ENCODE assay signal across 33 cellular contexts in the genomic region with DNA sequence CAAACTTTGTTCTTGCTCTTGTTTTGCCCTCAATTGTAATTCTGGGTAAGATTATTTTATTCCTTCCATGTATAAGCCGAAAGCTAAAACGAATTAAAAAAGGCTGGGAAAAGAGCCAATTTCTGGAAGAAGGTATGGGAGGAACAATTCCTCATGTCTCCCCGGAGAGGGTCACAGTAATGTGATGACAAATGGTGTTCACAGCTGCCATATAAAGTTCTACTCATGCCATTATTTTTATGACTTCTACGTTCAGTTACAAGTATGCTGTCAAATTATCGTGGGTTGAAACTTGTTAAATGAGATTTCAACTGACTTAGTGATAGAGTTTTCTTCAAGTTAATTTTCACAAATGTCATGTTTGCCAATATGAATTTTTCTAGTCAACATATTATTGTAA. TPM values are rescaled to one million over a fixed set of nuclear protein-coding genes. Genes with fewer than 3 reads are reported as not detected.
"Had no signal": no experiment of that assay in that cellular context is flagged by ENCODE, and none has a peak within 500 bp of the region (broad histone marks: within the 10 kb centered on the region; RNA-seq: fewer than 3 reads in every experiment).

No MANE protein-coding gene starts in this region.

- FAIRE-seq: bronchial epithelial cell, frontal cortex had no signal

- H3K36me3 ChIP-seq: esophagus squamous epithelium, left ventricle myocardium inferior, ovary had no signal

- DNase-seq: activated CD4-positive, alpha-beta T cell treated with anti-CD3 and anti-CD28 coated beads for 36 hours; activated CD4-positive, CD25-positive, alpha-beta regulatory T cell; activated CD8-positive, alpha-beta memory T cell treated with anti-CD3 and anti-CD28 coated beads, Interleukin-2, amount 10 ng/mL, durations not matched to agents 7 days and 5 days; activated CD8-positive, alpha-beta T cell treated with anti-CD3 and anti-CD28 coated beads, Interleukin-2, amount 10 ng/mL, durations not matched to agents 7 days and 5 days; activated naive CD4-positive, alpha-beta T cell; activated T-cell treated with anti-CD3 and anti-CD28 coated beads for 4 hours; activated T-cell treated with anti-CD3 and anti-CD28 coated beads, Interleukin-2, amount 50 U/mL, for 72 hours; dermis blood vessel endothelial cell; effector CD4-positive, alpha-beta T cell; esophagus squamous epithelium; left ventricle myocardium inferior; mesendoderm; naive B cell; ovary; retina; sigmoid colon; stimulated activated CD4-positive, alpha-beta T cell treated with anti-CD3 and anti-CD28 coated beads, Interleukin-1b, Interleukin-23, amount 100 ng/mL, for 48 hours; stimulated activated CD4-positive, alpha-beta T cell treated with anti-CD3 and anti-CD28 coated beads, Interleukin-4, amount 100 ng/mL, for 4 hours; stimulated activated CD8-positive, alpha-beta memory T cell treated with anti-CD3 and anti-CD28 coated beads, Interleukin-4, amount 100 ng/mL, for 48 hours; stimulated activated naive CD8-positive, alpha-beta T cell treated with anti-CD3 and anti-CD28 coated beads, Interleukin-15, amount 100 ng/mL, for 72 hours; substantia nigra; uterus had no signal

- H3K9me3 ChIP-seq: esophagus squamous epithelium, left ventricle myocardium inferior, ovary, sigmoid colon, uterus had no signal

- H3K27me3 ChIP-seq: esophagus squamous epithelium, ovary, sigmoid colon, uterus had no signal

- H3K36me3 Mint-ChIP-seq: activated CD8-positive, alpha-beta memory T cell treated with anti-CD3 and anti-CD28 coated beads, Interleukin-2, amount 10 ng/mL, durations not matched to agents 7 days and 5 days; activated naive CD4-positive, alpha-beta T cell treated with anti-CD3 and anti-CD28 coated beads, Interleukin-2, amount 50 U/mL, for 72 hours; naive B cell; stimulated activated memory B cell treated with anti-CD40 and anti-IgM and Interleukin-4, amounts not matched to agents 10 μg/mL and 1 μg/mL and 100 μg/mL, for 72 hours; type B pancreatic cell had no signal

- H3K4me1 ChIP-seq: left ventricle myocardium inferior, sigmoid colon, uterus had no signal

- H3K4me3 Mint-ChIP-seq: activated CD4-positive, alpha-beta T cell treated with anti-CD3 and anti-CD28 coated beads for 36 hours; activated CD8-positive, alpha-beta memory T cell treated with anti-CD3 and anti-CD28 coated beads, Interleukin-2, amount 10 ng/mL, durations not matched to agents 7 days and 5 days; activated CD8-positive, alpha-beta T cell treated with anti-CD3 and anti-CD28 coated beads, Interleukin-2, amount 10 ng/mL, durations not matched to agents 7 days and 5 days; activated T-cell treated with anti-CD3 and anti-CD28 coated beads, Interleukin-2, amount 50 U/mL, for 72 hours; central memory CD8-positive, alpha-beta T cell; naive B cell; stimulated activated memory B cell treated with anti-CD40 and anti-IgM and Interleukin-4, amounts not matched to agents 10 μg/mL and 1 μg/mL and 100 μg/mL, for 72 hours; stimulated activated naive CD8-positive, alpha-beta T cell treated with anti-CD3 and anti-CD28 coated beads, Interleukin-15, amount 100 ng/mL, for 72 hours; type B pancreatic cell had no signal

- H3K27ac ChIP-seq: epithelial cell of prostate, esophagus squamous epithelium, left ventricle myocardium inferior, ovary, uterus had no signal

- ATAC-seq: activated CD4-positive, alpha-beta T cell treated with anti-CD3 and anti-CD28 coated beads for 36 hours; activated CD8-positive, alpha-beta memory T cell treated with anti-CD3 and anti-CD28 coated beads, Interleukin-2, amount 10 ng/mL, durations not matched to agents 7 days and 5 days; activated CD8-positive, alpha-beta T cell treated with anti-CD3 and anti-CD28 coated beads, Interleukin-2, amount 10 ng/mL, durations not matched to agents 7 days and 5 days; activated naive CD4-positive, alpha-beta T cell treated with anti-CD3 and anti-CD28 coated beads, Interleukin-2, amount 50 U/mL, for 72 hours; activated T-cell treated with anti-CD3 and anti-CD28 coated beads, Interleukin-2, amount 50 U/mL, for 72 hours; stimulated activated memory B cell treated with anti-CD40 and anti-IgM and Interleukin-4, amounts not matched to agents 10 μg/mL and 1 μg/mL and 100 μg/mL, for 72 hours; stimulated activated naive CD8-positive, alpha-beta T cell treated with anti-CD3 and anti-CD28 coated beads, Interleukin-15, amount 100 ng/mL, for 72 hours had no signal

- H3K4me3 ChIP-seq: esophagus squamous epithelium, left ventricle myocardium inferior, lung, ovary, sigmoid colon, smooth muscle cell, uterus had no signal

- H3K4me1 Mint-ChIP-seq: activated CD4-positive, alpha-beta T cell treated with anti-CD3 and anti-CD28 coated beads for 36 hours; activated CD8-positive, alpha-beta memory T cell treated with anti-CD3 and anti-CD28 coated beads, Interleukin-2, amount 10 ng/mL, durations not matched to agents 7 days and 5 days; central memory CD8-positive, alpha-beta T cell; naive B cell; stimulated activated memory B cell treated with anti-CD40 and anti-IgM and Interleukin-4, amounts not matched to agents 10 μg/mL and 1 μg/mL and 100 μg/mL, for 72 hours; stimulated activated naive CD8-positive, alpha-beta T cell treated with anti-CD3 and anti-CD28 coated beads, Interleukin-15, amount 100 ng/mL, for 72 hours had no signal

- H3K27me3 Mint-ChIP-seq: progenitor cell of endocrine pancreas, type B pancreatic cell had no signal

- H3K27ac Mint-ChIP-seq: activated CD4-positive, alpha-beta T cell treated with anti-CD3 and anti-CD28 coated beads for 36 hours; activated CD8-positive, alpha-beta memory T cell treated with anti-CD3 and anti-CD28 coated beads, Interleukin-2, amount 10 ng/mL, durations not matched to agents 7 days and 5 days; activated CD8-positive, alpha-beta T cell treated with anti-CD3 and anti-CD28 coated beads, Interleukin-2, amount 10 ng/mL, durations not matched to agents 7 days and 5 days; activated naive CD4-positive, alpha-beta T cell treated with anti-CD3 and anti-CD28 coated beads, Interleukin-2, amount 50 U/mL, for 72 hours; activated T-cell treated with anti-CD3 and anti-CD28 coated beads, Interleukin-2, amount 50 U/mL, for 72 hours; naive B cell; progenitor cell of endocrine pancreas; stimulated activated memory B cell treated with anti-CD40 and anti-IgM and Interleukin-4, amounts not matched to agents 10 μg/mL and 1 μg/mL and 100 μg/mL, for 72 hours; stimulated activated naive CD8-positive, alpha-beta T cell treated with anti-CD3 and anti-CD28 coated beads, Interleukin-15, amount 100 ng/mL, for 72 hours; type B pancreatic cell had no signal

- H3K9me3 Mint-ChIP-seq: activated naive CD4-positive, alpha-beta T cell treated with anti-CD3 and anti-CD28 coated beads, Interleukin-2, amount 50 U/mL, for 72 hours; activated T-cell treated with anti-CD3 and anti-CD28 coated beads, Interleukin-2, amount 50 U/mL, for 72 hours; central memory CD8-positive, alpha-beta T cell; naive B cell; stimulated activated memory B cell treated with anti-CD40 and anti-IgM and Interleukin-4, amounts not matched to agents 10 μg/mL and 1 μg/mL and 100 μg/mL, for 72 hours; stimulated activated naive CD8-positive, alpha-beta T cell treated with anti-CD3 and anti-CD28 coated beads, Interleukin-15, amount 100 ng/mL, for 72 hours; type B pancreatic cell had no signal

- H3K4me2 ChIP-seq: smooth muscle cell had no signal

RNA-seq across cellular contexts. Expression of a gene that starts 12.5 kb away (rescaled TPM):
- total RNA-seq: T-helper 2 cell treated with Interferon-gamma antibody and Interleukin-4, amounts not matched to agents 100 ng/mL and 5 ng/mL, for 36 hours had no signal

RNA-seq across cellular contexts. Expression of a gene that starts 20.9 kb away (rescaled TPM):
- total RNA-seq: activated CD4-positive, alpha-beta T cell treated with anti-CD3 and anti-CD28 coated beads for 36 hours; activated CD8-positive, alpha-beta memory T cell treated with anti-CD3 and anti-CD28 coated beads, Interleukin-2, amount 10 ng/mL, durations not matched to agents 7 days and 5 days; activated CD8-positive, alpha-beta T cell treated with anti-CD3 and anti-CD28 coated beads, Interleukin-2, amount 10 ng/mL, durations not matched to agents 7 days and 5 days; activated naive CD4-positive, alpha-beta T cell treated with anti-CD3 and anti-CD28 coated beads, Interleukin-2, amount 50 U/mL, for 72 hours; activated T-cell treated with anti-CD3 and anti-CD28 coated beads, Interleukin-2, amount 50 U/mL, for 72 hours had no signal
- polyA plus RNA-seq: smooth muscle cell had no signal
